21 cellular contexts compared by ENCODE assay signal in genomic region chr9:89638897-89639296, GRCh38. TPM values are rescaled to one million over a fixed set of nuclear protein-coding genes. Genes with fewer than 3 reads are reported as not detected.
A peak's percentile ranks its signal among the peaks of the same experiment; 100 is the strongest.
DNase-seq lines count a peak whose midpoint lies in the region; TF ChIP-seq lines count a peak whose summit lies in the region.
"Had no signal": no experiment of that assay in that cellular context is flagged by ENCODE, and none has a peak within 500 bp of the region (broad histone marks: within the 10 kb centered on the region; RNA-seq: fewer than 3 reads in every experiment).

No MANE protein-coding gene starts in this region.

- H3K4me3 ChIP-seq in esophagus (ENCODE audit: low read depth in 1 of 2, low read length in 2 of 2) (no peak overlapping the region), sigmoid colon (no peak overlapping the region), uterus (no peak overlapping the region)
- H3K4me3 ChIP-seq: Peyer's patch, SK-N-MC, spleen had no signal

- H3K27ac ChIP-seq in esophagus (ENCODE audit: low read depth in 2 of 2, low read length in 1 of 2) (peak overlapping the region; percentile 61 to 78), sigmoid colon (peak overlapping the region; percentile 79 to 86 (median 81)), uterus (peak overlapping the region; percentile 85 to 92)
- H3K27ac ChIP-seq: SK-N-MC had no signal

- H3K36me3 ChIP-seq in esophagus (ENCODE audit: control insufficient read depth in 2 of 2, insufficient read depth in 2 of 2, low read length in 1 of 2) (no peaks in the 10 kb centered on the region), sigmoid colon (no peaks in the 10 kb centered on the region), uterus (no peaks in the 10 kb centered on the region)
- H3K36me3 ChIP-seq: Peyer's patch, spleen had no signal

- WGBS in esophagus, 2 donors, result 84 to 87% methylated on average over 5 of the region's 5 CpGs
- WGBS in sigmoid colon, 2 donors, result 91 to 92% methylated on average over 5 of the region's 5 CpGs

- TF ChIP-seq CTCF in sigmoid colon (IDR thresholded peaks at IDR 0.05) (no peak), uterus (IDR thresholded peaks at IDR 0.05) (no peak)

- H3K4me1 ChIP-seq in esophagus (ENCODE audit: control insufficient read depth in 2 of 2, insufficient read depth in 2 of 2, low read length in 1 of 2) (peaks cover 16 to 21% of the 10 kb centered on the region in 2 donors), sigmoid colon (peaks cover 0 to 40% (median 39%) of the 10 kb centered on the region in 4 donors), uterus (peaks cover 9 to 40% of the 10 kb centered on the region in 2 donors)

- no peaks in the 10 kb centered on the region for H3K27me3 ChIP-seq in esophagus (ENCODE audit: control insufficient read depth in 1 of 2, insufficient read depth in 2 of 2, low read length in 2 of 2)
- no peaks in the 10 kb centered on the region for H3K27me3 ChIP-seq in sigmoid colon
- no peaks in the 10 kb centered on the region for H3K27me3 ChIP-seq in uterus
- H3K27me3 ChIP-seq: Peyer's patch, spleen had no signal

- TF ChIP-seq EP300 in sigmoid colon (IDR thresholded peaks at IDR 0.05), result no peak

- intact Hi-C loops in sigmoid colon (cut with DNase I), result no loop called here
- intact Hi-C loops in uterus (cut with DNase I; ENCODE audit: low total_unique reads), result no loop called here

- H3K9me3 ChIP-seq in esophagus (ENCODE audit: control insufficient read depth in 2 of 2, insufficient read depth in 1 of 2, low read depth in 1 of 2, low read length in 1 of 2) (no peaks in the 10 kb centered on the region), sigmoid colon (no peaks in the 10 kb centered on the region), uterus (no peaks in the 10 kb centered on the region)
- H3K9me3 ChIP-seq: Peyer's patch, spleen had no signal

- DNase-seq in left kidney (ENCODE audit: low read depth, low spot score) (peak; percentile 78), sigmoid colon (no peak), uterus (no peak), SKM-1 treated with dmso at 0.1 percent for 144 hours (lab: John Stamatoyannopoulos, UW; ENCODE audit: unreplicated experiment) (no peak), NCI-H510A (lab: John Stamatoyannopoulos, UW) (no peak), AG08395 (ENCODE audit: low spot score) (no peak)
- DNase-seq: activated CD4-positive, alpha-beta T cell treated with anti-CD3 and anti-CD28 coated beads for 48 hours; CD4-positive, alpha-beta T cell; cerebellar nuclear complex; effector memory CD8-positive, alpha-beta T cell; MM.1S; NCI-H146; NCI-H524; nephron progenitor cell; stimulated activated CD4-positive, alpha-beta T cell treated with anti-CD3 and anti-CD28 coated beads, Interleukin-4, amount 100 ng/mL, for 1 hour; stimulated activated naive CD4-positive, alpha-beta T cell treated with Interleukin-2 at 50 U/mL for 16 hours; T-helper 2 cell had no signal

- TF ChIP-seq POLR2A in sigmoid colon (IDR thresholded peaks at IDR 0.05) (no peak), uterus (IDR thresholded peaks at IDR 0.05) (no peak)

RNA-seq across cellular contexts. Expression of gene GADD45G, which starts 34.1 kb away (rescaled TPM):
- polyA plus RNA-seq in esophagus (10 to 100 TPM; 13.5 to 19.8 TPM), sigmoid colon (10 to 100 TPM in 2 of 3 donors, 1 to 10 TPM in 1; 8.6 to 26.3 (median 21.0) TPM)
- total RNA-seq in sigmoid colon (10 to 100 TPM in 3 of 4 donors, 1 to 10 TPM in 1; 5.7 to 37.8 (median 17.3) TPM), uterus (10 to 100 TPM in 3 of 4 donors, under 1 TPM in 1; 0.88 to 91.2 (median 15.3) TPM)
